ENCODE assay signal across 7 cellular contexts in genomic region chr9:116860509-116861120, GRCh38.
DNase-seq lines count a peak whose midpoint lies in the region; ATAC-seq, FAIRE-seq and TF ChIP-seq lines count a peak whose summit lies in the region.

No MANE protein-coding gene starts in this region.

- H3K79me1 ChIP-seq in mesendoderm (ENCODE audit: low read length), result no peaks in the 10 kb centered on the region

- FAIRE-seq in endometrium (lab: Jason Lieb, UNC), result peak; percentile 23

- no peaks in the 10 kb centered on the region for H4K20me1 ChIP-seq in KMS-11 (ENCODE audit: insufficient read depth)

- no peaks in the 10 kb centered on the region for H3K4me1 ChIP-seq in KMS-11 (ENCODE audit: low read depth, poor library complexity, severe bottlenecking)
- H3K4me1 ChIP-seq in mesendoderm (ENCODE audit: control insufficient read depth, low read depth, low read length), result no peaks in the 10 kb centered on the region
- no peaks in the 10 kb centered on the region for H3K4me1 ChIP-seq in vagina

- no peak overlapping the region for H4K5ac ChIP-seq in mesendoderm (ENCODE audit: low read length)

- DNase-seq in DMS79 (lab: John Stamatoyannopoulos, UW) (peak; percentile 24), SHP77 treated with DMSO at 0.1 percent for 48 hours (lab: John Stamatoyannopoulos, UW) (peak; percentile 32), mesendoderm (peak; percentile 86), vagina (ENCODE audit: extremely low spot score in 2 of 2) (no peak)

- no peaks in the 10 kb centered on the region for H3K9me3 ChIP-seq in vagina

- H3K27me3 ChIP-seq in KMS-11 (ENCODE audit: insufficient read depth, low read depth), result no peaks in the 10 kb centered on the region
- no peaks in the 10 kb centered on the region for H3K27me3 ChIP-seq in mesendoderm (ENCODE audit: insufficient read depth, low read length, poor library complexity)
- H3K27me3 ChIP-seq in vagina, result no peaks in the 10 kb centered on the region

- H2AFZ ChIP-seq in KMS-11 (ENCODE audit: low read depth), result no peak overlapping the region

- no peak overlapping the region for H2BK15ac ChIP-seq in mesendoderm (replicated peaks; ENCODE audit: low read depth)

- no peak overlapping the region for H2BK5ac ChIP-seq in mesendoderm (ENCODE audit: low read length)

- H3K4ac ChIP-seq in mesendoderm (ENCODE audit: low read depth, low read length), result no peak overlapping the region

- H3K4me2 ChIP-seq in KMS-11 (no peak overlapping the region), mesendoderm (ENCODE audit: low read length) (no peak overlapping the region)

- no peak overlapping the region for H2AK5ac ChIP-seq in mesendoderm (ENCODE audit: low read length)

- H3K56ac ChIP-seq in mesendoderm (ENCODE audit: low read length), result no peak overlapping the region

- H3K9ac ChIP-seq in KMS-11, result no peak overlapping the region
- no peak overlapping the region for H3K9ac ChIP-seq in mesendoderm (ENCODE audit: low read length)

- no peak for TF ChIP-seq POLR2A in vagina (IDR thresholded peaks at IDR 0.05)

- peak; percentile 42 for ATAC-seq in GM19324 (IDR thresholded peaks at IDR 0.05; ENCODE audit: low FRiP score, unreplicated experiment)

- intact Hi-C loops in vagina (cut with DNase I), result no loop called here

- H2BK120ac ChIP-seq in mesendoderm (ENCODE audit: low read depth, low read length), result no peak overlapping the region

- H3K23ac ChIP-seq in mesendoderm (ENCODE audit: low read length), result no peak overlapping the region

- H3K79me2 ChIP-seq in KMS-11 (ENCODE audit: insufficient read depth, low read depth) (no peaks in the 10 kb centered on the region), mesendoderm (ENCODE audit: control insufficient read depth, insufficient read depth, low read length) (no peaks in the 10 kb centered on the region)

- peak; percentile 85 for TF ChIP-seq CTCF in KMS-11 (conservative IDR thresholded peaks at IDR 0.05; ENCODE audit: low read depth, low read length)
- peak in 2 of 3 experiments; percentile 37 to 44 for TF ChIP-seq CTCF in vagina (IDR thresholded peaks at IDR 0.05)

- no peak overlapping the region for H3K4me3 ChIP-seq in KMS-11 (IDR thresholded peaks at IDR 0.05; ENCODE audit: insufficient read depth, low read depth, low read length)
- no peak overlapping the region for H3K4me3 ChIP-seq in mesendoderm (ENCODE audit: low read length)
- no peak overlapping the region for H3K4me3 ChIP-seq in vagina

- H3K18ac ChIP-seq in mesendoderm (ENCODE audit: low read length), result no peak overlapping the region

- no CpG with 5 or more reads among the region's 3 CpGs for WGBS in mesendoderm (ENCODE audit: extremely low coverage, insufficient coverage, low lambda C conversion rate)

- no peaks in the 10 kb centered on the region for H3K36me3 ChIP-seq in KMS-11 (ENCODE audit: insufficient read depth)
- H3K36me3 ChIP-seq in mesendoderm (ENCODE audit: control insufficient read depth, insufficient read depth, low read length), result no peaks in the 10 kb centered on the region
- no peaks in the 10 kb centered on the region for H3K36me3 ChIP-seq in vagina

- no peak overlapping the region for H4K8ac ChIP-seq in mesendoderm (ENCODE audit: low read depth, low read length)

- H3K27ac ChIP-seq in KMS-11, result no peak overlapping the region
- H3K27ac ChIP-seq in mesendoderm (ENCODE audit: low read depth, low read length), result no peak overlapping the region
- no peak overlapping the region for H3K27ac ChIP-seq in vagina

Comparison
In these comparisons a context has a peak if more than half of its experiments do, and no peak if none do; other contexts are left out.
1. DNase-seq: peak in DMS79 (single experiment), SHP77 treated with DMSO at 0.1 percent for 48 hours (single experiment) and mesendoderm (single experiment); none in vagina (0 of 2).